In genomic region chr18:7904529-7904928, GRCh38 we compare ENCODE assay signal across 13 cellular contexts.
DNase-seq lines count a peak whose midpoint lies in the region; ATAC-seq and TF ChIP-seq lines count a peak whose summit lies in the region.
"Had no signal": no experiment of that assay in that cellular context is flagged by ENCODE, and none has a peak within 500 bp of the region (broad histone marks: within the 10 kb centered on the region; RNA-seq: fewer than 3 reads in every experiment).

No MANE protein-coding gene starts in this region.

- no peak for TF ChIP-seq CTCF in PC-9 (conservative IDR thresholded peaks at IDR 0.05)
- TF ChIP-seq CTCF in epithelial cell of esophagus (IDR thresholded peaks at IDR 0.05; ENCODE audit: insufficient read depth, low read depth, low read length, missing control alignments), result no peak
- no peak for TF ChIP-seq CTCF in sigmoid colon (IDR thresholded peaks at IDR 0.05)

- H3K79me2 ChIP-seq in PC-9 (ENCODE audit: low read depth), result no peaks in the 10 kb centered on the region
- H3K79me2 ChIP-seq: parathyroid adenoma had no signal

- H3K36me3 ChIP-seq in PC-9 (ENCODE audit: low read depth) (no peaks in the 10 kb centered on the region), sigmoid colon (no peaks in the 10 kb centered on the region)

- BruUV-seq in PC-9 (replicated peaks; lab: Mats Ljungman, UMichigan), result no TSS peak

- peak in 3 of 4 donors; percentile 7 to 81 (median 57) for TF ChIP-seq EP300 in sigmoid colon (IDR thresholded peaks at IDR 0.05)

- WGBS in sigmoid colon, 2 donors, result 78 to 86% methylated on average over 2 of the region's 2 CpGs

- H2AFZ ChIP-seq in PC-9, result peak overlapping the region; percentile 50; the same call in 1 of the 2 replicates
- H2AFZ ChIP-seq: parathyroid adenoma had no signal

- H3K9me3 ChIP-seq in PC-9 (ENCODE audit: insufficient read depth, low read depth) (0 out of 2 replicates have a peak, but pooled peaks cover 3% of the 10 kb centered on the region), sigmoid colon (no peaks in the 10 kb centered on the region)

- peak overlapping the region; percentile 34 for H3K27ac ChIP-seq in PC-9
- H3K27ac ChIP-seq in sigmoid colon, result peak overlapping the region in 3 of 4 donors; percentile 64 to 71 (median 71)
- H3K27ac ChIP-seq: parathyroid adenoma had no signal

- POLR2A ChIA-PET in PC-9 (lab: Charles Lee; ENCODE audit: unreplicated experiment), result no interaction called here

- CTCF ChIA-PET in PC-9 (lab: Charles Lee), result no interaction called here

- H3K27me3 ChIP-seq in PC-9 (ENCODE audit: insufficient read depth, low read depth) (no peaks in the 10 kb centered on the region), sigmoid colon (no peaks in the 10 kb centered on the region)

- peaks cover 27% of the 10 kb centered on the region; the same call in 1 of the 2 replicates for H3F3A ChIP-seq in PC-9 (ENCODE audit: insufficient read depth, low read depth)

- ATAC-seq in HG02678 (IDR thresholded peaks at IDR 0.05; ENCODE audit: unreplicated experiment), result no peak
- ATAC-seq: T-cell had no signal

- intact Hi-C loops in PC-9 (cut with micrococcal nuclease; ENCODE audit: unreplicated experiment) (no loop called here), sigmoid colon (cut with DNase I) (loop anchor here (5.0 kb wide), 1 partner anchor 417 kb away; no protein-coding TSS in a partner anchor)

- H4K20me1 ChIP-seq in PC-9 (ENCODE audit: insufficient read depth), result no peaks in the 10 kb centered on the region

- peak overlapping the region; percentile 20; the same call in 1 of the 2 replicates for H3K4me2 ChIP-seq in PC-9

- TF ChIP-seq POLR2A in sigmoid colon (IDR thresholded peaks at IDR 0.05), result no peak

- H3K4me1 ChIP-seq in PC-9 (replicated peaks; ENCODE audit: insufficient read depth) (peaks cover 32% of the 10 kb centered on the region), sigmoid colon (peaks cover 0 to 56% (median 30%) of the 10 kb centered on the region in 4 donors)

- peak; percentile 88 for DNase-seq in EH (ENCODE audit: low read depth)
- peak in 1 of 2 experiments; percentile 67 for DNase-seq in PC-9
- DNase-seq in epithelial cell of esophagus (ENCODE audit: low read depth), result peak; percentile 65
- no peak for DNase-seq in sigmoid colon
- DNase-seq in stimulated activated CD8-positive, alpha-beta memory T cell treated with anti-CD3 and anti-CD28 coated beads, Interleukin-4, amount 100 ng/mL, for 48 hours, result no peak
- DNase-seq in stimulated activated CD4-positive, alpha-beta T cell treated with anti-CD3 and anti-CD28 coated beads, Interleukin-2, amount 100 ng/mL, for 48 hours, result no peak
- DNase-seq in stimulated activated CD4-positive, alpha-beta T cell treated with anti-CD3 and anti-CD28 coated beads, Interleukin-15, amount 100 ng/mL, for 24 hours, result no peak
- DNase-seq: activated naive CD8-positive, alpha-beta T cell treated with anti-CD3 and anti-CD28 coated beads, Interleukin-2, amount 10 ng/mL, durations not matched to agents 7 days and 5 days; CD4-positive, CD25-positive, alpha-beta regulatory T cell; KBM-7; T-cell had no signal

- H3K4me3 ChIP-seq in PC-9 (no peak overlapping the region), epithelial cell of esophagus (ENCODE audit: low read length) (no peak overlapping the region), sigmoid colon (no peak overlapping the region)

- H3K9me2 ChIP-seq in PC-9 (ENCODE audit: insufficient read depth), result no peaks in the 10 kb centered on the region

Comparison
In these comparisons a context has a peak if more than half of its experiments do, and no peak if none do; other contexts are left out.
1. DNase-seq: peak in EH (single experiment) and epithelial cell of esophagus (single experiment); none in sigmoid colon (single experiment), stimulated activated CD8-positive, alpha-beta memory T cell treated with anti-CD3 and anti-CD28 coated beads, Interleukin-4, amount 100 ng/mL, for 48 hours (single experiment), stimulated activated CD4-positive, alpha-beta T cell treated with anti-CD3 and anti-CD28 coated beads, Interleukin-2, amount 100 ng/mL, for 48 hours (0 of 2) and stimulated activated CD4-positive, alpha-beta T cell treated with anti-CD3 and anti-CD28 coated beads, Interleukin-15, amount 100 ng/mL, for 24 hours (single experiment).